17 cellular contexts compared by ENCODE assay signal in genomic region chr6:163662604-163663225, GRCh38.
DNase-seq lines count a peak whose midpoint lies in the region; TF ChIP-seq lines count a peak whose summit lies in the region.
"Had no signal": no experiment of that assay in that cellular context is flagged by ENCODE, and none has a peak within 500 bp of the region (broad histone marks: within the 10 kb centered on the region; RNA-seq: fewer than 3 reads in every experiment).

No MANE protein-coding gene starts in this region.

- no peak for TF ChIP-seq CTCF in endothelial cell (IDR thresholded peaks at IDR 0.05; ENCODE audit: unreplicated experiment)
- no peak for TF ChIP-seq CTCF in osteocyte (IDR thresholded peaks at IDR 0.05)
- no peak for TF ChIP-seq CTCF in GM13976 (IDR thresholded peaks at IDR 0.05; ENCODE audit: borderline replicate concordance, control extremely low read depth, extremely low read depth, insufficient read depth, missing control alignments)

- no peak overlapping the region for H3K4me3 Mint-ChIP-seq in endothelial cell (ENCODE audit: unreplicated experiment)
- H3K4me3 Mint-ChIP-seq in osteocyte (ENCODE audit: unreplicated experiment) = no peak overlapping the region
- H3K4me3 Mint-ChIP-seq: CD4-positive, alpha-beta T cell; CD8-positive, alpha-beta T cell had no signal

- H3K27ac Mint-ChIP-seq in endothelial cell (ENCODE audit: unreplicated experiment) = peak overlapping the region; percentile 80
- no peak overlapping the region for H3K27ac Mint-ChIP-seq in osteocyte (ENCODE audit: unreplicated experiment)
- H3K27ac Mint-ChIP-seq: CD4-positive, alpha-beta T cell; CD8-positive, alpha-beta T cell had no signal

- DNase-seq in Daoy (ENCODE audit: low read depth) = peak; percentile 55
- no peak for DNase-seq in endothelial cell (ENCODE audit: low spot score)
- peak; percentile 72 for DNase-seq in osteocyte (ENCODE audit: extremely low spot score, unreplicated experiment)
- no peak for DNase-seq in activated naive CD4-positive, alpha-beta T cell treated with Interleukin-2 at 50 U/mL for 16 hours
- no peak for DNase-seq in GM13976 (ENCODE audit: low spot score)
- no peak for DNase-seq in activated T-cell treated with anti-CD3 and anti-CD28 coated beads, Interleukin-2, amount 50 U/mL, for 48 hours
- no peak for DNase-seq in activated CD4-positive, alpha-beta T cell treated with anti-CD3 and anti-CD28 coated beads for 1 hour
- DNase-seq: 8988T; ACHN; BE2C; Caco-2; Calu3; CD4-positive, alpha-beta T cell; CD8-positive, alpha-beta T cell; DMS79 treated with DMSO at 0.1 percent for 48 hours; EL; GDM1 had no signal

- H3K27me3 Mint-ChIP-seq in endothelial cell (ENCODE audit: unreplicated experiment) = peaks cover 3% of the 10 kb centered on the region
- peaks cover 18% of the 10 kb centered on the region for H3K27me3 Mint-ChIP-seq in osteocyte (ENCODE audit: unreplicated experiment)

- H3K4me1 Mint-ChIP-seq in endothelial cell (ENCODE audit: unreplicated experiment) (peaks cover 16% of the 10 kb centered on the region), osteocyte (ENCODE audit: unreplicated experiment) (no peaks in the 10 kb centered on the region)

- H3K36me3 Mint-ChIP-seq in endothelial cell (ENCODE audit: low read depth, unreplicated experiment) (no peaks in the 10 kb centered on the region), osteocyte (ENCODE audit: unreplicated experiment) (no peaks in the 10 kb centered on the region)
- H3K36me3 Mint-ChIP-seq: CD8-positive, alpha-beta T cell had no signal

- H3K9me3 Mint-ChIP-seq in endothelial cell (ENCODE audit: unreplicated experiment) (no peaks in the 10 kb centered on the region), osteocyte (ENCODE audit: unreplicated experiment) (no peaks in the 10 kb centered on the region)
- H3K9me3 Mint-ChIP-seq: CD4-positive, alpha-beta T cell; CD8-positive, alpha-beta T cell had no signal

- in situ Hi-C loops in GM13976 (cut with MboI; ENCODE audit: low sequenced_read_pairs, unreplicated experiment) = no loop called here

Comparison
In these comparisons a context has a peak if more than half of its experiments do, and no peak if none do; other contexts are left out.
1. DNase-seq: peak in Daoy (single experiment) and osteocyte (single experiment); none in endothelial cell (single experiment), activated naive CD4-positive, alpha-beta T cell treated with Interleukin-2 at 50 U/mL for 16 hours (single experiment), GM13976 (single experiment), activated T-cell treated with anti-CD3 and anti-CD28 coated beads, Interleukin-2, amount 50 U/mL, for 48 hours (0 of 2) and activated CD4-positive, alpha-beta T cell treated with anti-CD3 and anti-CD28 coated beads for 1 hour (single experiment).